In the genomic region with DNA sequence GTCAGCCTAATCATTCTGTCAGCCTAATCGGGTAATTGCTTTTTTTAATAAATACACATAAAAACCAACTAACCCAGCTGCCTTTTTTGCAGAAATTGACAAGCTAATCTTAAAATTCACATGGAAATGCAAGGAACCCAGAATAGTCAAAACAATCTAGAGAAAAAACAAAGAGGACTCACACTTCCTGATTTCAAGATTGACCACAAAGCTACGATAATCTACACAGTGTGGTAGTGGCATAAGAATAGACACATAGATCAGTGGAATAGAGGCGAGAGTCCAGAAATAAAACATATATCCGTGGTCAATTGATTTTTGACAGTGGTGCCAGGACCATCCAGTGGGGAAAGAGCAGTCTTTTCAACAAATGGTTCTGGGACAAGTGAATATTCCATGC, we compare ENCODE assay signal across 18 cellular contexts. TPM values are rescaled to one million over a fixed set of nuclear protein-coding genes. Genes with fewer than 3 reads are reported as not detected.
DNase-seq lines count a peak whose midpoint lies in the region; ATAC-seq, FAIRE-seq and TF ChIP-seq lines count a peak whose summit lies in the region.
"Had no signal": no experiment of that assay in that cellular context is flagged by ENCODE, and none has a peak within 500 bp of the region (broad histone marks: within the 10 kb centered on the region; RNA-seq: fewer than 3 reads in every experiment).

No MANE protein-coding gene starts in this region.

- TF ChIP-seq RAD21 in HepG2 (CRISPR knock-in tag; IDR thresholded peaks at IDR 0.05) = no peak

- H3K9me3 ChIP-seq in A673 (ENCODE audit: low read depth, low read length, poor library complexity, severe bottlenecking) = no peaks in the 10 kb centered on the region
- no peaks in the 10 kb centered on the region for H3K9me3 ChIP-seq in OCI-LY3 (ENCODE audit: insufficient read depth, low read length)
- H3K9me3 ChIP-seq in HepG2 (ENCODE audit: low read length) = no peaks in the 10 kb centered on the region

- H3K27ac ChIP-seq in A673 (ENCODE audit: low read depth, low read length, poor library complexity, severe bottlenecking) = no peak overlapping the region
- H3K27ac ChIP-seq in OCI-LY3 (ENCODE audit: low read length) = peak overlapping the region; percentile 42
- no peak overlapping the region for H3K27ac ChIP-seq in HepG2 (ENCODE audit: extremely low read length, insufficient read depth, low read length)

- H2AFZ ChIP-seq in OCI-LY3 (ENCODE audit: low read depth, low read length) = no peak overlapping the region
- H2AFZ ChIP-seq in HepG2 (ENCODE audit: low read length) = no peak overlapping the region

- TF ChIP-seq EP300 in HepG2 (IDR thresholded peaks at IDR 0.05; ENCODE audit: low read depth in 2 of 2, low read length in 2 of 2) = no peak
- TF ChIP-seq EP300 in HepG2 (CRISPR knock-in tag; IDR thresholded peaks at IDR 0.05; ENCODE audit: borderline replicate concordance) = no peak

- TSS peak; percentile 19 for BruUV-seq in A673 (replicated peaks; lab: Mats Ljungman, UMichigan)
- no TSS peak for BruUV-seq in HepG2 (replicated peaks; lab: Mats Ljungman, UMichigan)

- intact Hi-C loops in A673 (cut with micrococcal nuclease; ENCODE audit: unreplicated experiment) (loop anchor here (10.0 kb wide), 1 partner anchor 102 kb away; no protein-coding TSS in a partner anchor), HepG2 (cut with micrococcal nuclease; ENCODE audit: unreplicated experiment) (no loop called here)

- no peaks in the 10 kb centered on the region for H3K27me3 Mint-ChIP-seq in activated T-helper 17 cell treated with anti-CD3 and anti-CD28 coated beads, Interleukin-2, amount 50 U/mL, for 72 hours
- H3K27me3 Mint-ChIP-seq: B cell had no signal

- H3K36me3 ChIP-seq in A673 (ENCODE audit: insufficient read depth, low read length, poor library complexity, severe bottlenecking) (peaks cover 53% of the 10 kb centered on the region), OCI-LY3 (replicated peaks; ENCODE audit: low read depth, low read length) (peaks cover 55% of the 10 kb centered on the region), HepG2 (replicated peaks in 1 of 2; ENCODE audit: control insufficient read depth in 1 of 2, insufficient read depth in 2 of 2, low read length in 2 of 2) (peaks cover 22 to 52% of the 10 kb centered on the region in 2 experiments)

- no peak overlapping the region for H3K9ac ChIP-seq in OCI-LY3 (ENCODE audit: low read length)
- H3K9ac ChIP-seq in HepG2 (ENCODE audit: insufficient read depth, low read depth, low read length) = no peak overlapping the region

- H3K4me3 ChIP-seq in A673 (ENCODE audit: low read depth, low read length, poor library complexity, severe bottlenecking) = no peak overlapping the region
- H3K4me3 ChIP-seq in OCI-LY3 (ENCODE audit: low read length) = peak overlapping the region; percentile 34
- H3K4me3 ChIP-seq in HepG2 (replicated peaks in 1 of 3; ENCODE audit: insufficient read depth in 1 of 3, low read depth in 2 of 3, low read length in 3 of 3) = no peak overlapping the region

- no peaks in the 10 kb centered on the region for H3K79me2 ChIP-seq in OCI-LY3 (ENCODE audit: low read length)
- no peaks in the 10 kb centered on the region for H3K79me2 ChIP-seq in HepG2 (ENCODE audit: insufficient read depth, low read length)

- no peak for FAIRE-seq in HepG2 (lab: Jason Lieb, UNC)

- TF ChIP-seq CTCF in A673 (conservative IDR thresholded peaks at IDR 0.05; ENCODE audit: low read depth, low read length) (no peak), OCI-LY3 (IDR thresholded peaks at IDR 0.05; ENCODE audit: low read depth, low read length) (no peak), HepG2 (CRISPR knock-in tag; IDR thresholded peaks at IDR 0.05) (no peak)

- CTCF ChIA-PET in A673 (lab: Charles Lee) (no interaction called here), HepG2 (lab: Yijun Ruan, JAX; ENCODE audit: low intra/inter-chr PET ratio, low total read pairs) (interaction anchor here (2.1 kb wide), 1 partner anchor 249 kb away, joined by 24 read pairs; no protein-coding TSS in a partner anchor)

- WGBS in HepG2 (ENCODE audit: low lambda C conversion rate) = 94% methylated on average over 4 of the region's 4 CpGs

- no peaks in the 10 kb centered on the region for H3K4me1 Mint-ChIP-seq in activated T-helper 17 cell treated with anti-CD3 and anti-CD28 coated beads, Interleukin-2, amount 50 U/mL, for 72 hours
- H3K4me1 Mint-ChIP-seq: B cell, H9 had no signal

- no peak for TF ChIP-seq POLR2A in HepG2 (IDR thresholded peaks at IDR 0.05; ENCODE audit: insufficient read depth in 1 of 2, low read depth in 2 of 2, low read length in 2 of 2)

- ATAC-seq in GM19351 (IDR thresholded peaks at IDR 0.05; ENCODE audit: unreplicated experiment) = peak; percentile 66
- no peak for ATAC-seq in activated T-helper 17 cell treated with anti-CD3 and anti-CD28 coated beads, Interleukin-2, amount 50 U/mL, for 72 hours (replicated peaks)
- ATAC-seq in GM21619 (IDR thresholded peaks at IDR 0.05; ENCODE audit: unreplicated experiment) = no peak
- no peak for ATAC-seq in HepG2
- ATAC-seq: CD8-positive, alpha-beta T cell had no signal

- H3K27ac Mint-ChIP-seq in activated T-helper 17 cell treated with anti-CD3 and anti-CD28 coated beads, Interleukin-2, amount 50 U/mL, for 72 hours = peak overlapping the region; percentile 41
- H3K27ac Mint-ChIP-seq: B cell, H9 had no signal

- no peaks in the 10 kb centered on the region for H3K4me1 ChIP-seq in A673 (ENCODE audit: insufficient read depth, low read length, poor library complexity, severe bottlenecking)
- peaks cover 21% of the 10 kb centered on the region for H3K4me1 ChIP-seq in OCI-LY3 (ENCODE audit: low read length)
- peaks cover 21% of the 10 kb centered on the region for H3K4me1 ChIP-seq in HepG2 (ENCODE audit: insufficient read depth, low read length)

- no peak for DNase-seq in A673 (ENCODE audit: low spot score)
- no peak for DNase-seq in A172 (ENCODE audit: low spot score)
- DNase-seq in HepG2 (ENCODE audit: low spot score) = no peak
- DNase-seq: CD8-positive, alpha-beta T cell; H9; IMR-90; NCI-H1092 treated with DMSO at 0.1 percent for 48 hours; NCI-H1694; NCI-H2107; NCI-H69; SIG-M5 had no signal

- H4K20me1 ChIP-seq in OCI-LY3 (ENCODE audit: insufficient read depth, low read length) (peaks cover 11% of the 10 kb centered on the region), HepG2 (ENCODE audit: insufficient read depth, low read length) (no peaks in the 10 kb centered on the region)

- H3K9me3 Mint-ChIP-seq in activated T-helper 17 cell treated with anti-CD3 and anti-CD28 coated beads, Interleukin-2, amount 50 U/mL, for 72 hours = no peaks in the 10 kb centered on the region
- H3K9me3 Mint-ChIP-seq: CD8-positive, alpha-beta T cell; H9 had no signal

- H3K36me3 Mint-ChIP-seq in activated T-helper 17 cell treated with anti-CD3 and anti-CD28 coated beads, Interleukin-2, amount 50 U/mL, for 72 hours (ENCODE audit: low read depth) = peaks cover 57% of the 10 kb centered on the region

- in situ Hi-C loops in HepG2 (cut with HindIII; ENCODE audit: extremely low pct_ligation_motif_present, low pct_unique_long_range_greater_than_20kb) = loop anchor here (5.0 kb wide), 2 partner anchors 110 to 250 kb away; no protein-coding TSS in a partner anchor

- H3K4me2 ChIP-seq in OCI-LY3 (ENCODE audit: low read length) = peak overlapping the region; percentile 63
- no peak overlapping the region for H3K4me2 ChIP-seq in HepG2 (ENCODE audit: low read depth, low read length)

- H3K27me3 ChIP-seq in A673 (replicated peaks; ENCODE audit: insufficient read depth, low read depth, low read length, poor library complexity) (no peaks in the 10 kb centered on the region), OCI-LY3 (ENCODE audit: low read depth, low read length) (no peaks in the 10 kb centered on the region), HepG2 (ENCODE audit: control insufficient read depth in 1 of 2, insufficient read depth in 2 of 2, low read length in 2 of 2) (no peaks in the 10 kb centered on the region)

- POLR2A ChIA-PET in A673 (lab: Charles Lee; ENCODE audit: low non-redundant PET) = no interaction called here
- POLR2A ChIA-PET in HepG2 (lab: Yijun Ruan, JAX) = interaction anchor here (1.4 kb wide), 1 partner anchor 108 kb away, joined by 4 read pairs; no protein-coding TSS in a partner anchor

- H3K4me3 Mint-ChIP-seq in activated T-helper 17 cell treated with anti-CD3 and anti-CD28 coated beads, Interleukin-2, amount 50 U/mL, for 72 hours = no peak overlapping the region
- H3K4me3 Mint-ChIP-seq: B cell; CD8-positive, alpha-beta T cell; H9 had no signal

RNA-seq across cellular contexts. Expression of a gene that starts 2.4 kb away (rescaled TPM):
- total RNA-seq in A673 (2021) (0.17 and 0.28 TPM in 2 replicates), HepG2 (2016; rRNA removed; fragmentation: Illumina TruSeq; extraction: Trizol) (0.04 TPM in 1 of 2 replicates, not detected in the other)
- total RNA-seq in activated T-helper 17 cell treated with anti-CD3 and anti-CD28 coated beads, Interleukin-2, amount 50 U/mL, for 72 hours = under 1 TPM; 0.16 to 0.45 TPM
- total RNA-seq in A172 (2014; rRNA removed; shearing (Covaris generic)) = not detected in 2 replicates
- total RNA-seq in HepG2 (2016; cell fraction: cytosol; rRNA removed; fragmentation: Illumina TruSeq; extraction: Trizol; ENCODE audit: low read depth) = not detected in 2 replicates
- total RNA-seq in HepG2 (2016; cell fraction: insoluble cytoplasmic fraction; rRNA removed; fragmentation: Illumina TruSeq; extraction: Trizol) = 0.09 TPM in 1 of 2 replicates, not detected in the other
- total RNA-seq in HepG2 (2016; cell fraction: membrane; rRNA removed; fragmentation: Illumina TruSeq; extraction: Trizol) = not detected in 2 replicates
- 0.16 and 0.22 TPM in 2 replicates for total RNA-seq in HepG2 (2016; cell fraction: nucleus; rRNA removed; fragmentation: Illumina TruSeq; extraction: Trizol)
- polyA plus RNA-seq in HepG2 (2011; rRNA removed) = 0.03 and 0.08 TPM in 2 replicates
- 0.10 TPM in 1 of 2 replicates, not detected in the other for polyA plus RNA-seq in HepG2 (2011; cell fraction: cytosol; rRNA removed)
- 0.26 and 0.47 TPM in 2 replicates for polyA plus RNA-seq in HepG2 (2011; cell fraction: nucleus; rRNA removed)
- 0.05 and 0.17 TPM in 2 replicates for polyA plus RNA-seq in HepG2 (2012)
- not detected in 2 replicates for polyA plus RNA-seq in HepG2 (2016; cell fraction: cytosol; fragmentation: Illumina TruSeq; extraction: Trizol; ENCODE audit: low read depth)
- polyA plus RNA-seq in HepG2 (2016; cell fraction: insoluble cytoplasmic fraction; fragmentation: Illumina TruSeq; extraction: Trizol; ENCODE audit: low read depth) = not detected in 2 replicates
- not detected in 2 replicates for polyA plus RNA-seq in HepG2 (2016; cell fraction: membrane; fragmentation: Illumina TruSeq; extraction: Trizol; ENCODE audit: low read depth)
- 0.15 and 0.16 TPM in 2 replicates for polyA plus RNA-seq in HepG2 (2016; cell fraction: nucleus; fragmentation: Illumina TruSeq; extraction: Trizol; ENCODE audit: insufficient read depth, low read depth)
- polyA minus RNA-seq in HepG2 (2011; rRNA and poly(A)+ RNA removed; ENCODE audit: low replicate concordance) = 0.12 TPM in 1 of 2 replicates, not detected in the other
- not detected in 2 replicates for polyA minus RNA-seq in HepG2 (2011; cell fraction: cytosol; rRNA and poly(A)+ RNA removed)
- 0.37 and 0.52 TPM in 2 replicates for polyA minus RNA-seq in HepG2 (2011; cell fraction: nucleus; rRNA and poly(A)+ RNA removed)
- total RNA-seq: Daoy, H9, IMR-90, RPMI7951 had no signal
- polyA plus RNA-seq: IMR-90 had no signal

RNA-seq across cellular contexts. Expression of a gene that starts 21.0 kb away (rescaled TPM):
- total RNA-seq in A673 (2021) (19.0 and 19.8 TPM in 2 replicates), HepG2 (2016; rRNA removed; fragmentation: Illumina TruSeq; extraction: Trizol) (11.0 and 12.4 TPM in 2 replicates)
- total RNA-seq in activated T-helper 17 cell treated with anti-CD3 and anti-CD28 coated beads, Interleukin-2, amount 50 U/mL, for 72 hours = 10 to 100 TPM; 17.7 to 27.6 TPM
- total RNA-seq in A172 (2014; rRNA removed; shearing (Covaris generic)) = 9.8 and 22.1 TPM in 2 replicates
- total RNA-seq in HepG2 (2016; cell fraction: cytosol; rRNA removed; fragmentation: Illumina TruSeq; extraction: Trizol; ENCODE audit: low read depth) = 1.1 and 1.3 TPM in 2 replicates
- 10.0 and 11.0 TPM in 2 replicates for total RNA-seq in HepG2 (2016; cell fraction: insoluble cytoplasmic fraction; rRNA removed; fragmentation: Illumina TruSeq; extraction: Trizol)
- total RNA-seq in HepG2 (2016; cell fraction: membrane; rRNA removed; fragmentation: Illumina TruSeq; extraction: Trizol) = 2.5 and 2.8 TPM in 2 replicates
- total RNA-seq in HepG2 (2016; cell fraction: nucleus; rRNA removed; fragmentation: Illumina TruSeq; extraction: Trizol) = 18.2 and 18.6 TPM in 2 replicates
- polyA plus RNA-seq in HepG2 (2011; rRNA removed) = 4.5 and 5.4 TPM in 2 replicates
- polyA plus RNA-seq in HepG2 (2011; cell fraction: cytosol; rRNA removed) = 2.7 and 3.4 TPM in 2 replicates
- 11.4 and 15.7 TPM in 2 replicates for polyA plus RNA-seq in HepG2 (2011; cell fraction: nucleus; rRNA removed)
- 10.8 and 13.5 TPM in 2 replicates for polyA plus RNA-seq in HepG2 (2012)
- 1.2 and 1.6 TPM in 2 replicates for polyA plus RNA-seq in HepG2 (2016; cell fraction: cytosol; fragmentation: Illumina TruSeq; extraction: Trizol; ENCODE audit: low read depth)
- polyA plus RNA-seq in HepG2 (2016; cell fraction: insoluble cytoplasmic fraction; fragmentation: Illumina TruSeq; extraction: Trizol; ENCODE audit: low read depth) = 15.5 and 17.8 TPM in 2 replicates
- 2.6 and 3.0 TPM in 2 replicates for polyA plus RNA-seq in HepG2 (2016; cell fraction: membrane; fragmentation: Illumina TruSeq; extraction: Trizol; ENCODE audit: low read depth)
- polyA plus RNA-seq in HepG2 (2016; cell fraction: nucleus; fragmentation: Illumina TruSeq; extraction: Trizol; ENCODE audit: insufficient read depth, low read depth) = 21.4 and 21.8 TPM in 2 replicates
- 4.1 and 5.1 TPM in 2 replicates for polyA minus RNA-seq in HepG2 (2011; rRNA and poly(A)+ RNA removed; ENCODE audit: low replicate concordance)
- polyA minus RNA-seq in HepG2 (2011; cell fraction: cytosol; rRNA and poly(A)+ RNA removed) = 3.6 and 4.7 TPM in 2 replicates
- 20.6 and 21.2 TPM in 2 replicates for polyA minus RNA-seq in HepG2 (2011; cell fraction: nucleus; rRNA and poly(A)+ RNA removed)
